12 cellular contexts compared by ENCODE assay signal in the genomic region with DNA sequence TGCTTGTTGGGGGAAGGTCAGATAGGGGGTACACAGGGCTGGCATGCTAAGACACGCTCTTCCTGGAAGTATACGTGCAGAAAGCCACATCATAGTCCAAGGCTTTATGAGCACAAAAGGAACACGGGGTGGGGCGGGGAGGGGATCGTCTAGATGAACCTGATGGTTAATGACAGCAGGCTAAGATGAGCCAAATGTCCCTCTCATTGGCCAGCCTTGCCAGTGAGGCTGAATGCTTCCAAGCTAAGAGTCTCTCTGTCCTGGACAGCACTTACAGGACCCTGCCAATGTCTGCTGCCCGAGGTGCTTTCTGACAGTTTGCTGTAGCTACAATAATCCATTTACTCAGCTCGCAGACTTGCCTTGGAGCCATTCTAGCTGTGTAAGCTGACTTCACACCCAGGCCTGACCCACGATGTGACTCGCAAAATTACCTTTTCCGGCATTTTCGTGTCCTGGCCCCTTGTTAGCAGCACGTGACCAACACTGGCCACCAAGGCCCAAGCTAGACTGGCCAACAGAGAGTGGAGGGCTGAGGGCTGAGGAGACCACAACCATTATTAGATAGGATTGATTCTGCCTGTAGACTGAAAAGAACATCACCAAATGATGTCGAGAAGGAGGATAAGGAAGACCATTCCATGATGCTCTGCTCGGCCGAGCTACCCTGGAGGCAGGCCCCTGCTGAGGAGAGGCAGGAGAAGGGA.
A peak's percentile ranks its signal among the peaks of the same experiment; 100 is the strongest.
DNase-seq lines count a peak whose midpoint lies in the region; ATAC-seq and TF ChIP-seq lines count a peak whose summit lies in the region.
"Had no signal": no experiment of that assay in that cellular context is flagged by ENCODE, and none has a peak within 500 bp of the region (broad histone marks: within the 10 kb centered on the region; RNA-seq: fewer than 3 reads in every experiment).

No MANE protein-coding gene starts in this region.

- in situ Hi-C loops in GM13977 (cut with MboI; ENCODE audit: low pct_unique_long_range_greater_than_20kb, low sequenced_read_pairs, unreplicated experiment): no loop called here

- peaks cover 27 to 48% (median 40%) of the 10 kb centered on the region in 3 donors for H3K4me1 Mint-ChIP-seq in T-cell

- H3K27ac ChIP-seq in esophagus muscularis mucosa (replicated peaks in 1 of 4): no peak overlapping the region
- H3K27ac ChIP-seq in skeletal muscle tissue (ENCODE audit: low read depth, low read length): peak overlapping the region; percentile 64
- H3K27ac ChIP-seq: upper lobe of right lung had no signal

- no peaks in the 10 kb centered on the region for H3K27me3 Mint-ChIP-seq in T-cell
- H3K27me3 Mint-ChIP-seq: central memory CD8-positive, alpha-beta T cell had no signal

- H3K36me3 ChIP-seq in esophagus muscularis mucosa: peaks cover 0 to 4% (median 2%) of the 10 kb centered on the region in 4 donors
- H3K36me3 ChIP-seq in skeletal muscle tissue (ENCODE audit: control insufficient read depth in 3 of 3, insufficient read depth in 3 of 3, low read length in 3 of 3): peaks cover 0 to 5% (median 0%) of the 10 kb centered on the region in 3 donors

- POLR2A ChIA-PET in T-cell (lab: Charles Lee): interaction anchor here in 1 of 2 donors (0.6 kb wide), 1 partner anchor 10 kb away, joined by 3 read pairs; no protein-coding TSS in a partner anchor

- peaks cover 5% of the 10 kb centered on the region for H3K36me3 Mint-ChIP-seq in T-cell

- intact Hi-C loops in esophagus muscularis mucosa (cut with DNase I): no loop called here

- no peak for TF ChIP-seq POLR2A in esophagus muscularis mucosa (IDR thresholded peaks at IDR 0.05; ENCODE audit: low read depth)

- TF ChIP-seq EP300 in esophagus muscularis mucosa (IDR thresholded peaks at IDR 0.05): no peak

- 81% methylated on average over 14 of the region's 15 CpGs for WGBS in esophagus muscularis mucosa

- H3K4me1 ChIP-seq in esophagus muscularis mucosa (peaks cover 0 to 16% (median 9%) of the 10 kb centered on the region in 4 donors), skeletal muscle tissue (ENCODE audit: control insufficient read depth in 3 of 3, insufficient read depth in 3 of 3, low read length in 3 of 3) (peaks cover 16 to 27% (median 21%) of the 10 kb centered on the region in 3 donors)
- H3K4me1 ChIP-seq: upper lobe of right lung had no signal

- H3K9me3 ChIP-seq in esophagus muscularis mucosa: no peaks in the 10 kb centered on the region
- H3K9me3 ChIP-seq in skeletal muscle tissue (ENCODE audit: control insufficient read depth in 3 of 3, low read length in 3 of 3): no peaks in the 10 kb centered on the region
- H3K9me3 ChIP-seq: upper lobe of right lung had no signal

- H3K27me3 ChIP-seq in esophagus muscularis mucosa: peaks cover 0 to 16% (median 0%) of the 10 kb centered on the region in 4 donors
- H3K27me3 ChIP-seq in skeletal muscle tissue (ENCODE audit: control insufficient read depth in 3 of 3, insufficient read depth in 3 of 3, low read length in 3 of 3): peaks cover 0 to 5% (median 0%) of the 10 kb centered on the region in 3 donors
- H3K27me3 ChIP-seq: upper lobe of right lung had no signal

- peak; percentile 26 to 34 for DNase-seq in activated CD4-positive, alpha-beta T cell treated with anti-CD3 and anti-CD28 coated beads, Interleukin-2, amount 50 U/mL, for 48 hours
- DNase-seq in activated CD4-positive, alpha-beta T cell treated with anti-CD3 and anti-CD28 coated beads for 1 hour: no peak
- DNase-seq in T-cell (peak in 18 of 34 experiments; percentile 14 to 50 (median 20)), esophagus muscularis mucosa (ENCODE audit: extremely low spot score) (peak; percentile 77), NCI-H1105 treated with DMSO at 0.1 percent for 48 hours (lab: John Stamatoyannopoulos, UW) (no peak), GM13977 (ENCODE audit: low spot score) (no peak)
- DNase-seq: activated T-cell treated with anti-CD3 and anti-CD28 coated beads for 4 hours, NCI-H226 had no signal

- H3K9ac ChIP-seq in skeletal muscle tissue (ENCODE audit: low read depth in 1 of 3, low read length in 3 of 3): peak overlapping the region in 1 of 3 donors; percentile 68

- peak overlapping the region; percentile 40 to 44 for H3K27ac Mint-ChIP-seq in T-cell

- TF ChIP-seq CTCF in esophagus muscularis mucosa (IDR thresholded peaks at IDR 0.05) (no peak), GM13977 (IDR thresholded peaks at IDR 0.05; ENCODE audit: extremely low read depth, insufficient read depth, missing control alignments) (no peak)

- CTCF ChIA-PET in T-cell (lab: Charles Lee): interaction anchor here in 1 of 2 donors (0.5 to 1.2 kb wide), 2 partner anchors 8 to 18 kb away, joined by 5 to 6 read pairs; no protein-coding TSS in a partner anchor

- ATAC-seq in T-cell (replicated peaks in 1 of 4) (peak; percentile 44 to 71 (median 59)), HG03460 (IDR thresholded peaks at IDR 0.05; ENCODE audit: unreplicated experiment) (no peak)

- no peak overlapping the region for H3K4me3 ChIP-seq in esophagus muscularis mucosa
- peak overlapping the region in 1 of 3 donors; percentile 49 for H3K4me3 ChIP-seq in skeletal muscle tissue (ENCODE audit: low read length in 3 of 3)
- H3K4me3 ChIP-seq: upper lobe of right lung had no signal

- H3K9me3 Mint-ChIP-seq in T-cell: no peaks in the 10 kb centered on the region
- H3K9me3 Mint-ChIP-seq: central memory CD8-positive, alpha-beta T cell had no signal

- H3K4me3 Mint-ChIP-seq in T-cell: peak overlapping the region in 1 of 3 donors; percentile 38
- H3K4me3 Mint-ChIP-seq: central memory CD8-positive, alpha-beta T cell had no signal

Comparison
In these comparisons a context has a peak if more than half of its experiments do, and no peak if none do; other contexts are left out.
1. DNase-seq: peak in activated CD4-positive, alpha-beta T cell treated with anti-CD3 and anti-CD28 coated beads, Interleukin-2, amount 50 U/mL, for 48 hours (2 of 2), T-cell (18 of 34) and esophagus muscularis mucosa (single experiment); none in activated CD4-positive, alpha-beta T cell treated with anti-CD3 and anti-CD28 coated beads for 1 hour (single experiment), NCI-H1105 treated with DMSO at 0.1 percent for 48 hours (single experiment) and GM13977 (single experiment).